ENCODE assay signal across 1 cellular context in the genomic region with DNA sequence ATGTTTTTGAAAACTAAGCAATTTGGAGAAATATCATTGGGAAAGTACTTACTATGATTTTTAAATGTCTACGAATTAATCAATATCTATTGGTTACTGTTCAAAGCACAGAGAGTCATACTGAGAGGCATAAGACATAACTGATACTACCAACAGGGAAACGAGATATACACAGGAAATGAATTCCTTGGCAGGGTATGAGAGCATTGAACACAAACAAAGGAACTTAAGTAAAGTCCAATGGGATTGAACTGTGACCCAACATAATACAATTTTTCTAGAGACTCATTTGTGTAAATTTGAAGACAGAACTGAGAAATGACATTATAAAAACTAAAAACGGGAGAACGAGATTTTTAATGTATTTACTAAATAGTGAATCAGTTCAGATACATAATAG.
TF ChIP-seq lines count a peak whose summit lies in the region.

No MANE protein-coding gene starts in this region.

TF ChIP-seq in IMR-90, 13 proteins besides CTCF, POLR2A, EP300 and RAD21 (continued from another document):
- TF ChIP-seq ELK1 (IDR thresholded peaks at IDR 0.05; ENCODE audit: borderline replicate concordance, low read depth, low read length) (no peak), MAFK (IDR thresholded peaks at IDR 0.05; ENCODE audit: low read depth, low read length) (no peak), NFE2L2 (IDR thresholded peaks at IDR 0.05; ENCODE audit: low read depth, low read length) (no peak), MAZ (IDR thresholded peaks at IDR 0.05; ENCODE audit: borderline replicate concordance, low read depth, low read length) (no peak), RCOR1 (IDR thresholded peaks at IDR 0.05; ENCODE audit: insufficient replicate concordance, low read length) (no peak), FOS (IDR thresholded peaks at IDR 0.05; ENCODE audit: low read depth, low read length) (no peak), RFX5 (IDR thresholded peaks at IDR 0.05; ENCODE audit: low read depth, low read length) (no peak), USF2 (IDR thresholded peaks at IDR 0.05; ENCODE audit: low read depth, low read length) (no peak), BHLHE40 (IDR thresholded peaks at IDR 0.05; ENCODE audit: low read depth, low read length) (no peak), MXI1 (IDR thresholded peaks at IDR 0.05; ENCODE audit: borderline replicate concordance, low read depth, low read length) (no peak), SMC3 (IDR thresholded peaks at IDR 0.05; ENCODE audit: low read depth, low read length) (no peak)
